In genomic region chr9:110555971-110556370, GRCh38 we compare ENCODE assay signal across 14 cellular contexts. TPM values are rescaled to one million over a fixed set of nuclear protein-coding genes. Genes with fewer than 3 reads are reported as not detected.
DNase-seq lines count a peak whose midpoint lies in the region; ATAC-seq and TF ChIP-seq lines count a peak whose summit lies in the region.
"Had no signal": no experiment of that assay in that cellular context is flagged by ENCODE, and none has a peak within 500 bp of the region (broad histone marks: within the 10 kb centered on the region; RNA-seq: fewer than 3 reads in every experiment).

No MANE protein-coding gene starts in this region.

- no peaks in the 10 kb centered on the region for H3K4me1 Mint-ChIP-seq in activated CD4-positive, alpha-beta memory T cell treated with anti-CD3 and anti-CD28 coated beads, Interleukin-2, amount 10 ng/mL, durations not matched to agents 7 days and 5 days
- H3K4me1 Mint-ChIP-seq: activated B cell treated with CpG ODN at 0.5 μM for 24 hours; activated naive CD4-positive, alpha-beta T cell treated with anti-CD3 and anti-CD28 coated beads, Interleukin-2, amount 50 U/mL, for 24 hours; neural crest cell had no signal

- H3K27me3 ChIP-seq in lung (ENCODE audit: control insufficient read depth, insufficient read depth) (no peaks in the 10 kb centered on the region), tibial nerve (no peaks in the 10 kb centered on the region)
- H3K27me3 ChIP-seq: Peyer's patch had no signal

- H3K4me1 ChIP-seq in lung (ENCODE audit: control insufficient read depth in 2 of 2, insufficient read depth in 2 of 2, low read length in 2 of 2) = no peaks in the 10 kb centered on the region
- peaks cover 0 to 39% (median 5%) of the 10 kb centered on the region in 4 donors for H3K4me1 ChIP-seq in tibial nerve
- H3K4me1 ChIP-seq: Peyer's patch had no signal

- H3K4me3 ChIP-seq in epithelial cell of proximal tubule (ENCODE audit: low read depth, low read length) = no peak overlapping the region
- H3K4me3 ChIP-seq in lung = no peak overlapping the region
- no peak overlapping the region for H3K4me3 ChIP-seq in tibial nerve
- H3K4me3 ChIP-seq: Peyer's patch had no signal

- 22 to 27% methylated on average over 3 of the region's 3 CpGs for WGBS in lung, 2 donors
- 5 to 8% methylated on average over 3 of the region's 3 CpGs for WGBS in tibial nerve, 2 donors

- TF ChIP-seq EP300 in tibial nerve (IDR thresholded peaks at IDR 0.05) = peak in 1 of 2 donors; percentile 89

- DNase-seq in NCI-H226 = peak; percentile 95
- DNase-seq in epithelial cell of proximal tubule (ENCODE audit: low read depth) = peak; percentile 33
- peak; percentile 63 for DNase-seq in lung (ENCODE audit: low spot score)
- peak; percentile 45 to 73 for DNase-seq in tibial nerve (ENCODE audit: low spot score in 2 of 2)
- DNase-seq in NCI-H1436 (lab: John Stamatoyannopoulos, UW) = no peak
- no peak for DNase-seq in activated CD4-positive, alpha-beta memory T cell treated with anti-CD3 and anti-CD28 coated beads, Interleukin-2, amount 10 ng/mL, durations not matched to agents 7 days and 5 days
- DNase-seq in SW 1271 (lab: John Stamatoyannopoulos, UW) = no peak
- DNase-seq in medulla oblongata (ENCODE audit: extremely low spot score) = no peak
- DNase-seq: activated B cell treated with CpG ODN at 0.5 μM for 24 hours, head of caudate nucleus, MV-4-11 had no signal

- no peak overlapping the region for H3K27ac Mint-ChIP-seq in activated CD4-positive, alpha-beta memory T cell treated with anti-CD3 and anti-CD28 coated beads, Interleukin-2, amount 10 ng/mL, durations not matched to agents 7 days and 5 days
- H3K27ac Mint-ChIP-seq: activated B cell treated with CpG ODN at 0.5 μM for 24 hours; activated naive CD4-positive, alpha-beta T cell treated with anti-CD3 and anti-CD28 coated beads, Interleukin-2, amount 50 U/mL, for 24 hours had no signal

- H3K9me3 ChIP-seq in lung (ENCODE audit: control insufficient read depth in 2 of 2, insufficient read depth in 1 of 2, low read length in 1 of 2) (no peaks in the 10 kb centered on the region), tibial nerve (peaks cover 0 to 3% (median 0%) of the 10 kb centered on the region in 4 donors)
- H3K9me3 ChIP-seq: Peyer's patch had no signal

- POLR2A ChIA-PET in activated CD4-positive, alpha-beta memory T cell treated with anti-CD3 and anti-CD28 coated beads, Interleukin-2, amount 10 ng/mL, durations not matched to agents 7 days and 5 days (lab: Charles Lee) = no interaction called here

- H3K36me3 Mint-ChIP-seq in activated CD4-positive, alpha-beta memory T cell treated with anti-CD3 and anti-CD28 coated beads, Interleukin-2, amount 10 ng/mL, durations not matched to agents 7 days and 5 days (ENCODE audit: low read depth) = no peaks in the 10 kb centered on the region
- H3K36me3 Mint-ChIP-seq: activated naive CD4-positive, alpha-beta T cell treated with anti-CD3 and anti-CD28 coated beads, Interleukin-2, amount 50 U/mL, for 24 hours had no signal

- H3K27ac ChIP-seq in lung (ENCODE audit: low read depth in 1 of 2, low read length in 1 of 2) (no peak overlapping the region), tibial nerve (peak overlapping the region in 2 of 4 donors; percentile 54 to 68)

- no peak overlapping the region for H3K4me3 Mint-ChIP-seq in activated CD4-positive, alpha-beta memory T cell treated with anti-CD3 and anti-CD28 coated beads, Interleukin-2, amount 10 ng/mL, durations not matched to agents 7 days and 5 days
- H3K4me3 Mint-ChIP-seq: activated B cell treated with CpG ODN at 0.5 μM for 24 hours; activated naive CD4-positive, alpha-beta T cell treated with anti-CD3 and anti-CD28 coated beads, Interleukin-2, amount 50 U/mL, for 24 hours; neural crest cell had no signal

- no peaks in the 10 kb centered on the region for H3K9me3 Mint-ChIP-seq in activated CD4-positive, alpha-beta memory T cell treated with anti-CD3 and anti-CD28 coated beads, Interleukin-2, amount 10 ng/mL, durations not matched to agents 7 days and 5 days
- H3K9me3 Mint-ChIP-seq: activated B cell treated with CpG ODN at 0.5 μM for 24 hours, neural crest cell had no signal

- TF ChIP-seq CTCF in epithelial cell of proximal tubule (conservative IDR thresholded peaks at IDR 0.05; ENCODE audit: low read depth, low read length) (no peak), lung (IDR thresholded peaks at IDR 0.05; ENCODE audit: control extremely low read depth, extremely low read depth) (no peak), tibial nerve (IDR thresholded peaks at IDR 0.05) (peak in 1 of 5 experiments; percentile 7)

- no peaks in the 10 kb centered on the region for H3K27me3 Mint-ChIP-seq in activated CD4-positive, alpha-beta memory T cell treated with anti-CD3 and anti-CD28 coated beads, Interleukin-2, amount 10 ng/mL, durations not matched to agents 7 days and 5 days
- H3K27me3 Mint-ChIP-seq: activated B cell treated with CpG ODN at 0.5 μM for 24 hours; activated naive CD4-positive, alpha-beta T cell treated with anti-CD3 and anti-CD28 coated beads, Interleukin-2, amount 50 U/mL, for 24 hours had no signal

- no peak for TF ChIP-seq POLR2A in tibial nerve (IDR thresholded peaks at IDR 0.05)

- CTCF ChIA-PET in activated CD4-positive, alpha-beta memory T cell treated with anti-CD3 and anti-CD28 coated beads, Interleukin-2, amount 10 ng/mL, durations not matched to agents 7 days and 5 days (lab: Charles Lee) = no interaction called here

- H3K36me3 ChIP-seq in lung (ENCODE audit: control insufficient read depth in 2 of 2, insufficient read depth in 2 of 2, low read length in 2 of 2) = no peaks in the 10 kb centered on the region
- H3K36me3 ChIP-seq in tibial nerve = no peaks in the 10 kb centered on the region
- H3K36me3 ChIP-seq: Peyer's patch had no signal

- peak; percentile 68 for ATAC-seq in lung (ENCODE audit: insufficient read depth, low FRiP score)

RNA-seq across cellular contexts. Expression of gene SVEP1, which starts 23.6 kb away (rescaled TPM):
- total RNA-seq in epithelial cell of proximal tubule (0.29 and 0.35 TPM in 2 replicates), lung (10 to 100 TPM; 32.6 to 38.9 TPM), tibial nerve (10 to 100 TPM; 53.8 to 97.8 (median 78.8) TPM)
- polyA plus RNA-seq in lung = 1 to 10 TPM; 3.3 to 6.5 TPM
- not detected for total RNA-seq in activated CD4-positive, alpha-beta memory T cell treated with anti-CD3 and anti-CD28 coated beads, Interleukin-2, amount 10 ng/mL, durations not matched to agents 7 days and 5 days
- total RNA-seq: activated B cell treated with CpG ODN at 0.5 μM for 24 hours had no signal

Comparison
In these comparisons a context has a peak if more than half of its experiments do, and no peak if none do; other contexts are left out.
1. DNase-seq: peak in NCI-H226 (single experiment), epithelial cell of proximal tubule (single experiment), lung (single experiment) and tibial nerve (2 of 2); none in NCI-H1436 (single experiment), activated CD4-positive, alpha-beta memory T cell treated with anti-CD3 and anti-CD28 coated beads, Interleukin-2, amount 10 ng/mL, durations not matched to agents 7 days and 5 days (single experiment), SW 1271 (0 of 2) and medulla oblongata (single experiment).
2. RNA of gene SVEP1, which starts 23.6 kb away (total RNA-seq): 53.8 to 97.8 TPM in tibial nerve and 32.6 to 38.9 TPM in lung; 0.29 to 0.35 TPM in epithelial cell of proximal tubule and not detected in activated CD4-positive, alpha-beta memory T cell treated with anti-CD3 and anti-CD28 coated beads, Interleukin-2, amount 10 ng/mL, durations not matched to agents 7 days and 5 days; every median in the first group is over 10 times any median in the second.